ENCODE assay signal across 20 cellular contexts in the genomic region with DNA sequence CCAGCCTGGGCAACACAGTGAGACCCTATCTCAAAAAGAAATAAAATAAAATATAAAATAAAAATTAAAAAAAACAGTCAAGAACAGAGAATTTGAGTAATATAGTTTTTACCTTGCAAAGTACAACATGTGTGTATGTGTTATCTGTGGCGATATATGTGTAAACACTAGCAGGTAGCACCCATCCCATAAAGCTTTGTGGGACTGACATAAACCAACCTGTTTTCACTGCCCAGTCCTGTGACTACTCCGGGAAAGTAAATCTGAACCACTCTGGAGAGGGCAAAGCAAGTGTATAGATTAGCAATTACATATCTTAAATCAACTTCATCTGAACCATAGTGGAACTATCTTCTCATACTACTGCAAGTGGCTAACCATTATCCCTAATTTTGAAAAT.
A peak's percentile ranks its signal among the peaks of the same experiment; 100 is the strongest.
DNase-seq lines count a peak whose midpoint lies in the region; ATAC-seq, FAIRE-seq and TF ChIP-seq lines count a peak whose summit lies in the region.
"Had no signal": no experiment of that assay in that cellular context is flagged by ENCODE, and none has a peak within 500 bp of the region (broad histone marks: within the 10 kb centered on the region; RNA-seq: fewer than 3 reads in every experiment).

No MANE protein-coding gene starts in this region.

- H3K4me1 Mint-ChIP-seq in HFFc6 (ENCODE audit: low read depth), result peaks cover 73% of the 10 kb centered on the region
- H3K4me1 Mint-ChIP-seq in chondrocyte (ENCODE audit: low read depth), result peaks cover 55% of the 10 kb centered on the region

- ATAC-seq in SK-N-SH treated with all-trans-retinoic acid at 6 μM for 48 hours, result no peak
- ATAC-seq in A549, result no peak
- ATAC-seq in GM21390 (IDR thresholded peaks at IDR 0.05; ENCODE audit: unreplicated experiment), result no peak
- ATAC-seq: Right ventricle myocardium inferior had no signal

- peak overlapping the region; percentile 39 to 99; a peak in 3 of 4 replicates for H3K27ac ChIP-seq in SK-N-SH (ENCODE audit: low read depth in 2 of 2, low read length in 1 of 2)
- peak overlapping the region; percentile 29 to 94; a peak in 4 of 6 replicates for H3K27ac ChIP-seq in A549
- H3K27ac ChIP-seq: 22Rv1 had no signal

- TF ChIP-seq POLR2A in A549 (IDR thresholded peaks at IDR 0.05; ENCODE audit: low read length), result no peak

- H3K27me3 ChIP-seq in SK-N-SH (ENCODE audit: insufficient read depth), result no peaks in the 10 kb centered on the region

- TF ChIP-seq RAD21 in SK-N-SH (IDR thresholded peaks at IDR 0.05; ENCODE audit: low read length) (no peak), A549 (conservative IDR thresholded peaks at IDR 0.05 in 1 of 2, IDR thresholded peaks at IDR 0.05 in 1 of 2) (no peak)

- H3K4me1 ChIP-seq in SK-N-SH (ENCODE audit: control insufficient read depth in 1 of 2, insufficient read depth in 2 of 2, low read depth in 1 of 2, low read length in 1 of 2) (peaks cover 5 to 46% of the 10 kb centered on the region in 2 experiments), A549 (peaks cover 61% of the 10 kb centered on the region)

- no peaks in the 10 kb centered on the region for H3K27me3 Mint-ChIP-seq in HFFc6 (ENCODE audit: insufficient read depth)
- H3K27me3 Mint-ChIP-seq in chondrocyte (ENCODE audit: low read depth), result no peaks in the 10 kb centered on the region

- H3K4me3 ChIP-seq in SK-N-SH (ENCODE audit: low read depth in 2 of 2, low read length in 1 of 2) (no peak overlapping the region), A549 (no peak overlapping the region)

- no peak for TF ChIP-seq EP300 in SK-N-SH (IDR thresholded peaks at IDR 0.05; ENCODE audit: borderline replicate concordance in 1 of 2, low read depth in 1 of 2, low read length in 1 of 2)
- no peak for TF ChIP-seq EP300 in A549 (IDR thresholded peaks at IDR 0.05)

- POLR2A ChIA-PET in SK-N-SH (lab: Yijun Ruan, JAX) (no interaction called here), A549 (lab: Yijun Ruan, JAX) (no interaction called here)

- WGBS in SK-N-SH (ENCODE audit: low lambda C conversion rate), result 97% methylated on average over 2 of the region's 2 CpGs
- 94% methylated on average over 2 of the region's 2 CpGs for WGBS in A549 (ENCODE audit: missing lambda C conversion rate)

- no peak for FAIRE-seq in A549 (lab: Jason Lieb, UNC)

- H3K36me3 ChIP-seq in SK-N-SH (replicated peaks in 1 of 2; ENCODE audit: control insufficient read depth in 1 of 2, insufficient read depth in 2 of 2, low read length in 1 of 2), result peaks cover 2 to 39% of the 10 kb centered on the region in 2 experiments

- peaks cover 32% of the 10 kb centered on the region for H3F3A ChIP-seq in SK-N-SH (replicated peaks; ENCODE audit: insufficient read depth)

- H3K9me3 Mint-ChIP-seq in HFFc6, result no peaks in the 10 kb centered on the region
- no peaks in the 10 kb centered on the region for H3K9me3 Mint-ChIP-seq in chondrocyte (ENCODE audit: low read depth)

- CTCF ChIA-PET in SK-N-SH (lab: Yijun Ruan, JAX) (interaction anchor here (1.1 to 2.2 kb wide), 2 partner anchors 43 to 75 kb away, joined by 4 to 9 read pairs; partner anchors contain the start of gene STK17A), A549 (lab: Yijun Ruan, JAX) (interaction anchor here (2.0 to 2.2 kb wide), 2 partner anchors 43 to 75 kb away, joined by 6 to 8 read pairs; partner anchors contain the start of gene STK17A)

- H3K9me3 ChIP-seq in SK-N-SH (no peaks in the 10 kb centered on the region), A549 (no peaks in the 10 kb centered on the region)

- H3K4me2 ChIP-seq in SK-N-SH (no peak overlapping the region), A549 (peak overlapping the region; percentile 18; the same call in 1 of the 3 replicates)

- H3K4me3 Mint-ChIP-seq in HFFc6, result no peak overlapping the region; the same call in 1 of the 2 replicates
- no peak overlapping the region for H3K4me3 Mint-ChIP-seq in chondrocyte (ENCODE audit: unreplicated experiment)

- peaks cover 87% of the 10 kb centered on the region for H3K79me2 ChIP-seq in SK-N-SH (ENCODE audit: insufficient read depth)

- H3K9ac ChIP-seq in SK-N-SH, result no peak overlapping the region

- TF ChIP-seq CTCF in SK-N-SH (IDR thresholded peaks at IDR 0.05), result no peak
- TF ChIP-seq CTCF in A549 (IDR thresholded peaks at IDR 0.05), result no peak
- TF ChIP-seq CTCF in HFFc6 (IDR thresholded peaks at IDR 0.05), result no peak
- TF ChIP-seq CTCF in chondrocyte (IDR thresholded peaks at IDR 0.05), result no peak

- H2AFZ ChIP-seq in SK-N-SH (ENCODE audit: low read depth), result no peak overlapping the region

- H3K27ac Mint-ChIP-seq in HFFc6 (peak overlapping the region; percentile 62; the same call in 1 of the 2 replicates), chondrocyte (ENCODE audit: unreplicated experiment) (peak overlapping the region; percentile 22)

- H3K9me2 ChIP-seq in SK-N-SH, result no peaks in the 10 kb centered on the region

- H4K20me1 ChIP-seq in SK-N-SH (ENCODE audit: insufficient read depth), result no peaks in the 10 kb centered on the region

- H3K36me3 Mint-ChIP-seq in HFFc6 (ENCODE audit: low read depth) (peaks cover 48% of the 10 kb centered on the region), chondrocyte (ENCODE audit: low read depth) (no peaks in the 10 kb centered on the region)

- DNase-seq in SK-N-SH (no peak), A549 (ENCODE audit: low read depth in 1 of 2, low spot score in 1 of 2) (no peak), HFFc6 (no peak), chondrocyte (ENCODE audit: low spot score) (no peak), putamen (ENCODE audit: low spot score) (no peak)
- no peak for DNase-seq in stimulated activated naive CD4-positive, alpha-beta T cell (lab: John Stamatoyannopoulos, UW)
- DNase-seq: C1 segment of cervical spinal cord, DMS79, H7, KBM-7, MM.1S, NCI-H1048, NCI-H1417 treated with DMSO at 0.1 percent for 48 hours, NCI-H187, NCI-H446 treated with DMSO at 0.1 percent for 48 hours, NCI-H526 treated with DMSO at 0.1 percent for 48 hours had no signal

TF ChIP-seq in SK-N-SH, 30 proteins besides CTCF, POLR2A, EP300 and RAD21 (continues in another document):
- TF ChIP-seq, protein P1, sequence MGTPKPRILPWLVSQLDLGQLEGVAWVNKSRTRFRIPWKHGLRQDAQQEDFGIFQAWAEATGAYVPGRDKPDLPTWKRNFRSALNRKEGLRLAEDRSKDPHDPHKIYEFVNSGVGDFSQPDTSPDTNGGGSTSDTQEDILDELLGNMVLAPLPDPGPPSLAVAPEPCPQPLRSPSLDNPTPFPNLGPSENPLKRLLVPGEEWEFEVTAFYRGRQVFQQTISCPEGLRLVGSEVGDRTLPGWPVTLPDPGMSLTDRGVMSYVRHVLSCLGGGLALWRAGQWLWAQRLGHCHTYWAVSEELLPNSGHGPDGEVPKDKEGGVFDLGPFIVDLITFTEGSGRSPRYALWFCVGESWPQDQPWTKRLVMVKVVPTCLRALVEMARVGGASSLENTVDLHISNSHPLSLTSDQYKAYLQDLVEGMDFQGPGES (IDR thresholded peaks at IDR 0.05; ENCODE audit: low read depth, low read length), result no peak
- TF ChIP-seq, protein P2, sequence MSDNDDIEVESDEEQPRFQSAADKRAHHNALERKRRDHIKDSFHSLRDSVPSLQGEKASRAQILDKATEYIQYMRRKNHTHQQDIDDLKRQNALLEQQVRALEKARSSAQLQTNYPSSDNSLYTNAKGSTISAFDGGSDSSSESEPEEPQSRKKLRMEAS (IDR thresholded peaks at IDR 0.05; ENCODE audit: low read depth), result no peak
- TF ChIP-seq NFIC (IDR thresholded peaks at IDR 0.05; ENCODE audit: borderline replicate concordance) (no peak), SIN3A (IDR thresholded peaks at IDR 0.05; ENCODE audit: borderline replicate concordance, low read depth, low read length) (no peak)

TF ChIP-seq in SK-N-SH treated with all-trans-retinoic acid at 6 μM for 48 hours, 23 proteins besides CTCF, POLR2A, EP300 and RAD21 (continues in another document):
- no peak for TF ChIP-seq PPARA (CRISPR knock-in tag; IDR thresholded peaks at IDR 0.05; ENCODE audit: borderline replicate concordance)
- no peak for TF ChIP-seq ISL1 (CRISPR knock-in tag; IDR thresholded peaks at IDR 0.05)
- TF ChIP-seq OSR1 (CRISPR knock-in tag; IDR thresholded peaks at IDR 0.05), result no peak
- TF ChIP-seq ZNF70 (CRISPR knock-in tag; IDR thresholded peaks at IDR 0.05), result no peak
- no peak for TF ChIP-seq ZFP3 (CRISPR knock-in tag; IDR thresholded peaks at IDR 0.05)
- TF ChIP-seq POU6F1 (CRISPR knock-in tag; IDR thresholded peaks at IDR 0.05; ENCODE audit: borderline replicate concordance, low read depth), result no peak

TF ChIP-seq in A549, 52 proteins besides CTCF, POLR2A, EP300 and RAD21:
- TF ChIP-seq KDM1A (IDR thresholded peaks at IDR 0.05; ENCODE audit: low read depth) (no peak), GATA3 (IDR thresholded peaks at IDR 0.05; ENCODE audit: borderline replicate concordance) (no peak), PHF8 (IDR thresholded peaks at IDR 0.05; ENCODE audit: borderline replicate concordance, low read depth) (no peak), POLR2AphosphoS2 (conservative IDR thresholded peaks at IDR 0.05; ENCODE audit: low read length) (no peak), MAZ (IDR thresholded peaks at IDR 0.05; ENCODE audit: borderline replicate concordance, low read depth, low read length) (no peak), RARB (CRISPR knock-in tag; IDR thresholded peaks at IDR 0.05) (no peak), HEYL (CRISPR knock-in tag; IDR thresholded peaks at IDR 0.05) (no peak)
- TF ChIP-seq, protein P3, sequence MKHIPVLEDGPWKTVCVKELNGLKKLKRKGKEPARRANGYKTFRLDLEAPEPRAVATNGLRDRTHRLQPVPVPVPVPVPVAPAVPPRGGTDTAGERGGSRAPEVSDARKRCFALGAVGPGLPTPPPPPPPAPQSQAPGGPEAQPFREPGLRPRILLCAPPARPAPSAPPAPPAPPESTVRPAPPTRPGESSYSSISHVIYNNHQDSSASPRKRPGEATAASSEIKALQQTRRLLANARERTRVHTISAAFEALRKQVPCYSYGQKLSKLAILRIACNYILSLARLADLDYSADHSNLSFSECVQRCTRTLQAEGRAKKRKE (CRISPR knock-in tag; IDR thresholded peaks at IDR 0.05; ENCODE audit: low read depth), result no peak
- TF ChIP-seq, protein P4, sequence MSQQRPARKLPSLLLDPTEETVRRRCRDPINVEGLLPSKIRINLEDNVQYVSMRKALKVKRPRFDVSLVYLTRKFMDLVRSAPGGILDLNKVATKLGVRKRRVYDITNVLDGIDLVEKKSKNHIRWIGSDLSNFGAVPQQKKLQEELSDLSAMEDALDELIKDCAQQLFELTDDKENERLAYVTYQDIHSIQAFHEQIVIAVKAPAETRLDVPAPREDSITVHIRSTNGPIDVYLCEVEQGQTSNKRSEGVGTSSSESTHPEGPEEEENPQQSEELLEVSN (IDR thresholded peaks at IDR 0.05; ENCODE audit: borderline replicate concordance, low read depth), result no peak
